Comparison of ENCODE assay signal across 11 cellular contexts in genomic region chr16:87457051-87457611, GRCh38. TPM values are rescaled to one million over a fixed set of nuclear protein-coding genes. Genes with fewer than 3 reads are reported as not detected.
DNase-seq lines count a peak whose midpoint lies in the region; ATAC-seq, FAIRE-seq and TF ChIP-seq lines count a peak whose summit lies in the region.
"Had no signal": no experiment of that assay in that cellular context is flagged by ENCODE, and none has a peak within 500 bp of the region (broad histone marks: within the 10 kb centered on the region; RNA-seq: fewer than 3 reads in every experiment).

No MANE protein-coding gene starts in this region.

- TF ChIP-seq CTCF in A549 (IDR thresholded peaks at IDR 0.05) (no peak), bronchial epithelial cell (IDR thresholded peaks at IDR 0.05; ENCODE audit: insufficient read depth, low read length, severe bottlenecking) (no peak)

- H3K27me3 Mint-ChIP-seq in T-helper 17 cell = no peaks in the 10 kb centered on the region
- H3K27me3 Mint-ChIP-seq: CD4-positive, alpha-beta memory T cell had no signal

- peaks cover 5% of the 10 kb centered on the region for H3K36me3 Mint-ChIP-seq in T-helper 17 cell (ENCODE audit: low read depth)

- H3K27ac ChIP-seq in A549 (peak overlapping the region; percentile 16 to 74; a peak in 5 of 6 replicates), HUES6 (ENCODE audit: low read depth, low read length) (0 out of 2 replicates have a peak overlapping the region, but pooled peaks have one; percentile 9)
- H3K27ac ChIP-seq: psoas muscle had no signal

- H3K4me1 Mint-ChIP-seq in T-helper 17 cell = peaks cover 21% of the 10 kb centered on the region

- no peak overlapping the region for H3K4me3 ChIP-seq in A549
- no peak overlapping the region for H3K4me3 ChIP-seq in HUES6 (ENCODE audit: low read depth, low read length)
- H3K4me3 ChIP-seq in bronchial epithelial cell (ENCODE audit: low read depth, low read length) = no peak overlapping the region
- H3K4me3 ChIP-seq: psoas muscle had no signal

- no peak overlapping the region for H3K9ac ChIP-seq in HUES6 (ENCODE audit: low read length)

- H3K4me1 ChIP-seq in A549 (peaks cover 22% of the 10 kb centered on the region), HUES6 (ENCODE audit: control insufficient read depth, insufficient read depth, low read length) (peaks cover 13% of the 10 kb centered on the region; the same call in 1 of the 2 replicates)

- ATAC-seq in A549 (no peak), HG03039 (IDR thresholded peaks at IDR 0.05; ENCODE audit: unreplicated experiment) (no peak), GM19328 (IDR thresholded peaks at IDR 0.05; ENCODE audit: unreplicated experiment) (no peak), sciatic nerve (no peak), T-helper 17 cell (no peak)

- no peak for TF ChIP-seq RAD21 in A549 (conservative IDR thresholded peaks at IDR 0.05 in 1 of 2, IDR thresholded peaks at IDR 0.05 in 1 of 2)

- 65% methylated on average over 5 of the region's 5 CpGs for WGBS in A549 (ENCODE audit: missing lambda C conversion rate)

- POLR2A ChIA-PET in A549 (lab: Yijun Ruan, JAX) = no interaction called here

- H3K27ac Mint-ChIP-seq in T-helper 17 cell = no peak overlapping the region

- no peaks in the 10 kb centered on the region for H3K9me3 ChIP-seq in A549
- no peaks in the 10 kb centered on the region for H3K9me3 ChIP-seq in HUES6 (ENCODE audit: control insufficient read depth, insufficient read depth, low read depth, low read length)
- H3K9me3 ChIP-seq in T-helper 17 cell (ENCODE audit: control insufficient read depth, low read length, poor library complexity, severe bottlenecking) = no peaks in the 10 kb centered on the region
- H3K9me3 ChIP-seq: psoas muscle had no signal

- H3K27me3 ChIP-seq in HUES6 (ENCODE audit: control insufficient read depth, insufficient read depth, low read length) = no peaks in the 10 kb centered on the region
- no peaks in the 10 kb centered on the region for H3K27me3 ChIP-seq in bronchial epithelial cell (ENCODE audit: control insufficient read depth, insufficient read depth, low read length)

- no peak for FAIRE-seq in A549 (lab: Jason Lieb, UNC)
- no peak for FAIRE-seq in bronchial epithelial cell (lab: Jason Lieb, UNC)

- intact Hi-C loops in sciatic nerve (cut with DNase I) = no loop called here

- no peak overlapping the region for H3K4me3 Mint-ChIP-seq in T-helper 17 cell

- CTCF ChIA-PET in A549 (lab: Yijun Ruan, JAX) = interaction anchor here (0.6 to 2.6 kb wide), 5 partner anchors 8 to 179 kb away, joined by 3 to 15 read pairs (median 3); no protein-coding TSS in a partner anchor

- no peak for TF ChIP-seq EP300 in A549 (IDR thresholded peaks at IDR 0.05)

- TF ChIP-seq POLR2A in A549 (IDR thresholded peaks at IDR 0.05; ENCODE audit: low read length) = no peak

- peak overlapping the region; percentile 42 for H3K4me2 ChIP-seq in A549

- H3K36me3 ChIP-seq in HUES6 (ENCODE audit: control insufficient read depth, insufficient read depth, low read length) (peaks cover 48% of the 10 kb centered on the region), bronchial epithelial cell (ENCODE audit: control insufficient read depth, insufficient read depth, low read length) (peaks cover 8% of the 10 kb centered on the region)

- no peak for DNase-seq in A549 (ENCODE audit: low read depth in 1 of 2, low spot score in 1 of 2)
- peak; percentile 55 for DNase-seq in bronchial epithelial cell (ENCODE audit: low read depth)
- peak; percentile 23 to 27 for DNase-seq in lung microvascular endothelial cell (ENCODE audit: low read depth in 2 of 2)
- DNase-seq in sciatic nerve (ENCODE audit: low spot score) = no peak
- DNase-seq in T-helper 17 cell = no peak
- DNase-seq: NCI-H774, psoas muscle had no signal

TF ChIP-seq in A549, 52 proteins besides CTCF, POLR2A, EP300 and RAD21:
- TF ChIP-seq MAFK (IDR thresholded peaks at IDR 0.05; ENCODE audit: partially characterized antibody) (no peak), KDM1A (IDR thresholded peaks at IDR 0.05; ENCODE audit: low read depth) (peak; percentile 80; the same call in 1 of the 2 replicates)

RNA-seq across cellular contexts. Expression of gene ZCCHC14, which starts 35.7 kb away (rescaled TPM):
- 3.8 and 5.5 TPM in 2 replicates for polyA plus RNA-seq in A549 (2011; rRNA removed)
- polyA plus RNA-seq in A549 (2012; cell fraction: cytosol; rRNA removed) = 3.8 and 5.3 TPM in 2 replicates
- 10.8 and 15.5 TPM in 2 replicates for polyA plus RNA-seq in A549 (2012; cell fraction: nucleus; rRNA removed)
- 6.1 to 7.3 TPM (median 6.5 TPM) in 3 replicates for polyA plus RNA-seq in A549 (2017; fragmentation: RNase III; extraction: RNeasy Plus Mini Kit Qiagen cat#74134 plus additional on column Dnase treatment)
- 7.2 and 8.0 TPM in 2 replicates for polyA minus RNA-seq in A549 (2011; rRNA and poly(A)+ RNA removed)
- 2.9 and 4.2 TPM in 2 replicates for total RNA-seq in bronchial epithelial cell
- total RNA-seq in lung microvascular endothelial cell = 5.8 and 6.1 TPM in 2 replicates
- total RNA-seq in sciatic nerve = 28.4 TPM
- 10 to 100 TPM; 16.5 to 17.7 TPM for total RNA-seq in T-helper 17 cell

Comparison
In these comparisons a context has a peak if more than half of its experiments do, and no peak if none do; other contexts are left out.
1. DNase-seq: peak in bronchial epithelial cell (single experiment) and lung microvascular endothelial cell (2 of 2); none in A549 (0 of 2), sciatic nerve (single experiment) and T-helper 17 cell (0 of 3).